11 cellular contexts compared by ENCODE assay signal in genomic region chr14:100665518-100666032, GRCh38.
DNase-seq lines count a peak whose midpoint lies in the region; ATAC-seq and TF ChIP-seq lines count a peak whose summit lies in the region.
"Had no signal": no experiment of that assay in that cellular context is flagged by ENCODE, and none has a peak within 500 bp of the region (broad histone marks: within the 10 kb centered on the region; RNA-seq: fewer than 3 reads in every experiment).

No MANE protein-coding gene starts in this region.

- H3K9ac ChIP-seq in PC-3 (ENCODE audit: low read length) (no peak overlapping the region), mucosa of rectum (ENCODE audit: low read depth in 1 of 2, low read length in 2 of 2) (no peak overlapping the region)

- POLR2A ChIA-PET in PC-3 (lab: Charles Lee; ENCODE audit: unreplicated experiment) = no interaction called here

- no peaks in the 10 kb centered on the region for H3K36me3 ChIP-seq in PC-3 (ENCODE audit: low read depth, low read length)
- H3K36me3 ChIP-seq in mucosa of rectum (ENCODE audit: control insufficient read depth in 2 of 2, insufficient read depth in 2 of 2, low read length in 2 of 2) = no peaks in the 10 kb centered on the region

- H3K27ac ChIP-seq in PC-3 (ENCODE audit: low read length) (no peak overlapping the region), mucosa of rectum (ENCODE audit: low read depth in 2 of 2, low read length in 2 of 2) (peak overlapping the region; percentile 50 to 62)

- no peaks in the 10 kb centered on the region for H3K36me3 Mint-ChIP-seq in activated T-cell treated with anti-CD3 and anti-CD28 coated beads, Interleukin-2, amount 50 U/mL, for 72 hours (ENCODE audit: insufficient read depth in 2 of 2)

- no peaks in the 10 kb centered on the region for H3K9me3 ChIP-seq in PC-3 (ENCODE audit: low read length)
- H3K9me3 ChIP-seq in mucosa of rectum (ENCODE audit: control insufficient read depth in 2 of 2, low read length in 2 of 2) = no peaks in the 10 kb centered on the region

- no peaks in the 10 kb centered on the region for H3F3A ChIP-seq in PC-3 (ENCODE audit: low read length, unreplicated experiment)

- no peaks in the 10 kb centered on the region for H3K4me1 Mint-ChIP-seq in activated T-cell treated with anti-CD3 and anti-CD28 coated beads, Interleukin-2, amount 50 U/mL, for 72 hours (ENCODE audit: low read depth)

- no peak overlapping the region for H3K27ac Mint-ChIP-seq in activated T-cell treated with anti-CD3 and anti-CD28 coated beads, Interleukin-2, amount 50 U/mL, for 72 hours

- CTCF ChIA-PET in PC-3 (lab: Charles Lee) = interaction anchor here (0.6 kb wide), 1 partner anchor 20 kb away, joined by 3 read pairs; no protein-coding TSS in a partner anchor

- no TSS peak for BruUV-seq in PC-3 (replicated peaks; lab: Mats Ljungman, UMichigan)

- H3K4me1 ChIP-seq in PC-3 (ENCODE audit: insufficient read depth, low read length) = peaks cover 23% of the 10 kb centered on the region
- peaks cover 18 to 42% of the 10 kb centered on the region in 2 donors for H3K4me1 ChIP-seq in mucosa of rectum (ENCODE audit: control insufficient read depth in 2 of 2, insufficient read depth in 2 of 2, low read length in 2 of 2)

- TF ChIP-seq CTCF in PC-3 (conservative IDR thresholded peaks at IDR 0.05; ENCODE audit: low read depth, low read length) (no peak), epithelial cell of proximal tubule (conservative IDR thresholded peaks at IDR 0.05; ENCODE audit: low read depth, low read length) (no peak)

- no peaks in the 10 kb centered on the region for H3K9me3 Mint-ChIP-seq in activated T-cell treated with anti-CD3 and anti-CD28 coated beads, Interleukin-2, amount 50 U/mL, for 72 hours

- 0 out of 2 replicates have a peak overlapping the region, but pooled peaks have one; percentile 35 for H2AFZ ChIP-seq in PC-3 (ENCODE audit: low read length)

- DNase-seq in A172 (ENCODE audit: low spot score) (peak; percentile 26), PC-3 (peak; percentile 87), epithelial cell of proximal tubule (ENCODE audit: low read depth) (peak; percentile 9), NCI-H2029 treated with DMSO at 0.1 percent for 48 hours (lab: John Stamatoyannopoulos, UW) (no peak), NCI-H2196 treated with DMSO at 0.1 percent for 48 hours (lab: John Stamatoyannopoulos, UW; ENCODE audit: unreplicated experiment) (no peak)
- no peak for DNase-seq in activated T-cell treated with anti-CD3 and anti-CD28 coated beads, Interleukin-2, amount 50 U/mL, for 72 hours
- DNase-seq: GOT3; stimulated activated CD4-positive, alpha-beta T cell treated with anti-CD3 and anti-CD28 coated beads, Interleukin-1b, Interleukin-23, amount 100 ng/mL, for 48 hours had no signal

- H3K4me3 ChIP-seq in PC-3 (ENCODE audit: low read length) = no peak overlapping the region
- H3K4me3 ChIP-seq in epithelial cell of proximal tubule (ENCODE audit: low read depth, low read length) = no peak overlapping the region
- no peak overlapping the region for H3K4me3 ChIP-seq in mucosa of rectum (ENCODE audit: low read length in 2 of 2)
- H3K4me3 ChIP-seq: GM12878 had no signal

- H3K9me2 ChIP-seq in PC-3 (replicated peaks; ENCODE audit: low read length) = no peaks in the 10 kb centered on the region

- intact Hi-C loops in PC-3 (cut with micrococcal nuclease) = loop anchor here (10.0 kb wide), 2 partner anchors 189 to 999 kb away; no protein-coding TSS in a partner anchor

- peaks cover 9% of the 10 kb centered on the region for H3K27me3 Mint-ChIP-seq in activated T-cell treated with anti-CD3 and anti-CD28 coated beads, Interleukin-2, amount 50 U/mL, for 72 hours (ENCODE audit: low read depth)

- no peak overlapping the region for H3K4me3 Mint-ChIP-seq in activated T-cell treated with anti-CD3 and anti-CD28 coated beads, Interleukin-2, amount 50 U/mL, for 72 hours

- H3K4me2 ChIP-seq in PC-3 (ENCODE audit: low read length) = peak overlapping the region; percentile 24

- H4K20me1 ChIP-seq in PC-3 (ENCODE audit: low read length) = no peaks in the 10 kb centered on the region

- ATAC-seq in PC-3 = peak; percentile 81
- ATAC-seq in GM19463 (IDR thresholded peaks at IDR 0.05; ENCODE audit: unreplicated experiment) = no peak
- no peak for ATAC-seq in activated T-cell treated with anti-CD3 and anti-CD28 coated beads, Interleukin-2, amount 50 U/mL, for 72 hours (replicated peaks in 1 of 2)
- ATAC-seq: GM12878 had no signal

- no peaks in the 10 kb centered on the region for H3K79me2 ChIP-seq in PC-3 (ENCODE audit: low read length)

- no peaks in the 10 kb centered on the region for H3K27me3 ChIP-seq in PC-3 (ENCODE audit: low read length)
- H3K27me3 ChIP-seq in mucosa of rectum (ENCODE audit: control insufficient read depth in 2 of 2, insufficient read depth in 2 of 2, low read length in 2 of 2) = peaks cover 0 to 2% of the 10 kb centered on the region in 2 donors

Comparison
In these comparisons a context has a peak if more than half of its experiments do, and no peak if none do; other contexts are left out.
1. DNase-seq: peak in A172 (single experiment), PC-3 (single experiment) and epithelial cell of proximal tubule (single experiment); none in NCI-H2029 treated with DMSO at 0.1 percent for 48 hours (single experiment), NCI-H2196 treated with DMSO at 0.1 percent for 48 hours (single experiment) and activated T-cell treated with anti-CD3 and anti-CD28 coated beads, Interleukin-2, amount 50 U/mL, for 72 hours (0 of 2).